ENCODE assay signal across 2 cellular contexts in the genomic region with DNA sequence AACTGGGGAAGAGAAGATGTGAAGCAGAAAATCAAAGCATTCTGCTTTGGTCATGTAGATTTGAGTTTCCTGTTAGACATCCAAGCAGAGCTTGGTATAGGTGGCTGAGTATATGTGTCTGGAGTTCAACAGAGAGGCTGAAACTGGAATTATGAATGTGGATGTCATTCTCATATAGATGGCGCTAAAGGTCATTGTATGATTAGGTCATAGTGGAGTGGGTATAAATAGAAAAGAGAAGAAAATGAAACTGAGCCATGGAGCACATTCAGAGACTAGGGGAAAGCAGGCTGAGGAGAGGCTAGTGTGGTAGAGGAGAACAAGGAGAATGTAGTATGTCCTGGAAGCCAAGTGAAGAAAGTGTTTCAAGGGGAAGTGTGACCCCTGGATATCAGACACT.
A peak's percentile ranks its signal among the peaks of the same experiment; 100 is the strongest.
TF ChIP-seq lines count a peak whose summit lies in the region.

No MANE protein-coding gene starts in this region.

TF ChIP-seq in IMR-90, 13 proteins besides CTCF, POLR2A, EP300 and RAD21 (continued from another document):
- TF ChIP-seq NFE2L2 (IDR thresholded peaks at IDR 0.05; ENCODE audit: low read depth, low read length) (no peak), BHLHE40 (IDR thresholded peaks at IDR 0.05; ENCODE audit: low read depth, low read length) (no peak), CEBPB (IDR thresholded peaks at IDR 0.05; ENCODE audit: low read depth, low read length) (no peak), ELK1 (IDR thresholded peaks at IDR 0.05; ENCODE audit: borderline replicate concordance, low read depth, low read length) (no peak), RFX5 (IDR thresholded peaks at IDR 0.05; ENCODE audit: low read depth, low read length) (no peak), MAZ (IDR thresholded peaks at IDR 0.05; ENCODE audit: borderline replicate concordance, low read depth, low read length) (no peak), MAFK (IDR thresholded peaks at IDR 0.05; ENCODE audit: low read depth, low read length) (no peak), SMC3 (IDR thresholded peaks at IDR 0.05; ENCODE audit: low read depth, low read length) (no peak), RCOR1 (IDR thresholded peaks at IDR 0.05; ENCODE audit: insufficient replicate concordance, low read length) (no peak), MXI1 (IDR thresholded peaks at IDR 0.05; ENCODE audit: borderline replicate concordance, low read depth, low read length) (no peak)

TF ChIP-seq in GM12878, 131 proteins besides CTCF, POLR2A, EP300 and RAD21 (continued from another document):
- TF ChIP-seq ZNF592 (IDR thresholded peaks at IDR 0.05) = no peak
- TF ChIP-seq ATF7 (IDR thresholded peaks at IDR 0.05; ENCODE audit: low read depth) = 0 out of 2 replicates have a peak, but pooled peaks have one; percentile 34
- TF ChIP-seq ATF2 (IDR thresholded peaks at IDR 0.05; ENCODE audit: low read length) = peak; percentile 72
- TF ChIP-seq MEF2A (IDR thresholded peaks at IDR 0.05; ENCODE audit: insufficient read depth, low read depth, low read length) = 0 out of 2 replicates have a peak, but pooled peaks have one; percentile 61
